In the genomic region with DNA sequence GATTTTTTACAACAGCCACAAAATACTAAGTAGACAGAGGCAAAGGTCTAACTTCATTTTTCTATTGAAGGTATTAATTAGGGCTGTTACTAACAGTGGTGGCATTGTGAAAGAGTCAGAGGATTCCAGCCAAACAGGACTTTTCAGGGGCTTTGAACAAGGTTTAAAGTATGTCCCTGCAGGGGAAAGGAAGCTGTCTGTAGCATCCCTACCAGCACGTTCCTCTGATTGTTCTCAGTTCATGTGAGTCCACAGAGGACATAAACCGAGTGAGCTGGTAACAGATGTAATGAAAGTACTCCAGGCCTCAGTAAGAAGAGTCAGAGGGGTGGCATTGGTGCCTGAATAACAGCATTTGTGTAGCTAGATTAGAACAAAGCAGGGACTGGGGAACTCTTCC, we compare ENCODE assay signal across 24 cellular contexts.
"Had no signal": no experiment of that assay in that cellular context is flagged by ENCODE, and none has a peak within 500 bp of the region (broad histone marks: within the 10 kb centered on the region; RNA-seq: fewer than 3 reads in every experiment).

No MANE protein-coding gene starts in this region.

- H3K27ac Mint-ChIP-seq: activated CD4-positive, alpha-beta T cell treated with anti-CD3 and anti-CD28 coated beads, Interleukin-2, amount 10 ng/mL, durations not matched to agents 7 days and 5 days; activated CD8-positive, alpha-beta memory T cell treated with anti-CD3 and anti-CD28 coated beads, Interleukin-2, amount 10 ng/mL, durations not matched to agents 7 days and 5 days; activated CD8-positive, alpha-beta T cell treated with anti-CD3 and anti-CD28 coated beads for 36 hours; activated naive CD8-positive, alpha-beta T cell treated with anti-CD3 and anti-CD28 coated beads, Interleukin-2, amount 50 U/mL, for 24 hours; activated T-helper 1 cell treated with anti-CD3 and anti-CD28 coated beads, Interleukin-12 subunit alpha, Interleukin-12 subunit beta, Interleukin-2, Interleukin-4 antibody, amounts not matched to agents 30 ng/mL and 10 ng/mL and 1 ng/mL, durations not matched to agents 14 hours and 24 hours and 36 hours; memory B cell; nephron progenitor cell; stimulated activated memory B cell treated with anti-CD40 and anti-IgM and Interleukin-4, amounts not matched to agents 10 μg/mL and 1 μg/mL and 100 μg/mL, for 72 hours; T-helper 2 cell treated with Interferon-gamma antibody and Interleukin-4, amounts not matched to agents 5 μg/mL and 100 μg/mL, for 36 hours had no signal

- H3K27me3 ChIP-seq: esophagus muscularis mucosa, stomach, upper lobe of left lung had no signal

- H3K36me3 Mint-ChIP-seq: activated CD8-positive, alpha-beta memory T cell treated with anti-CD3 and anti-CD28 coated beads, Interleukin-2, amount 10 ng/mL, durations not matched to agents 7 days and 5 days; memory B cell; stimulated activated memory B cell treated with anti-CD40 and anti-IgM and Interleukin-4, amounts not matched to agents 10 μg/mL and 1 μg/mL and 100 μg/mL, for 72 hours had no signal

- H3K9me3 ChIP-seq: esophagus muscularis mucosa, stomach, upper lobe of left lung had no signal

- H3K9me3 Mint-ChIP-seq: activated CD4-positive, alpha-beta T cell treated with anti-CD3 and anti-CD28 coated beads, Interleukin-2, amount 10 ng/mL, durations not matched to agents 7 days and 5 days; activated CD8-positive, alpha-beta T cell treated with anti-CD3 and anti-CD28 coated beads for 36 hours; activated naive CD8-positive, alpha-beta T cell treated with anti-CD3 and anti-CD28 coated beads, Interleukin-2, amount 50 U/mL, for 24 hours; activated T-helper 1 cell treated with anti-CD3 and anti-CD28 coated beads, Interleukin-12 subunit alpha, Interleukin-12 subunit beta, Interleukin-2, Interleukin-4 antibody, amounts not matched to agents 30 ng/mL and 10 ng/mL and 1 ng/mL, durations not matched to agents 14 hours and 24 hours and 36 hours; memory B cell; nephron progenitor cell; stimulated activated memory B cell treated with anti-CD40 and anti-IgM and Interleukin-4, amounts not matched to agents 10 μg/mL and 1 μg/mL and 100 μg/mL, for 72 hours; T-helper 2 cell treated with Interferon-gamma antibody and Interleukin-4, amounts not matched to agents 5 μg/mL and 100 μg/mL, for 36 hours had no signal

- H3K4me2 ChIP-seq: smooth muscle cell had no signal

- H3K4me1 Mint-ChIP-seq: activated CD4-positive, alpha-beta T cell treated with anti-CD3 and anti-CD28 coated beads, Interleukin-2, amount 10 ng/mL, durations not matched to agents 7 days and 5 days; memory B cell; stimulated activated memory B cell treated with anti-CD40 and anti-IgM and Interleukin-4, amounts not matched to agents 10 μg/mL and 1 μg/mL and 100 μg/mL, for 72 hours had no signal

- H3K4me3 Mint-ChIP-seq: activated CD4-positive, alpha-beta T cell treated with anti-CD3 and anti-CD28 coated beads, Interleukin-2, amount 10 ng/mL, durations not matched to agents 7 days and 5 days; activated CD8-positive, alpha-beta memory T cell treated with anti-CD3 and anti-CD28 coated beads, Interleukin-2, amount 10 ng/mL, durations not matched to agents 7 days and 5 days; activated CD8-positive, alpha-beta T cell treated with anti-CD3 and anti-CD28 coated beads for 36 hours; activated naive CD8-positive, alpha-beta T cell treated with anti-CD3 and anti-CD28 coated beads, Interleukin-2, amount 50 U/mL, for 24 hours; activated T-helper 1 cell treated with anti-CD3 and anti-CD28 coated beads, Interleukin-12 subunit alpha, Interleukin-12 subunit beta, Interleukin-2, Interleukin-4 antibody, amounts not matched to agents 30 ng/mL and 10 ng/mL and 1 ng/mL, durations not matched to agents 14 hours and 24 hours and 36 hours; memory B cell; nephron progenitor cell; stimulated activated memory B cell treated with anti-CD40 and anti-IgM and Interleukin-4, amounts not matched to agents 10 μg/mL and 1 μg/mL and 100 μg/mL, for 72 hours; T-helper 2 cell treated with Interferon-gamma antibody and Interleukin-4, amounts not matched to agents 5 μg/mL and 100 μg/mL, for 36 hours had no signal

- DNase-seq: activated CD4-positive, alpha-beta T cell treated with anti-CD3 and anti-CD28 coated beads, Interleukin-2, amount 10 ng/mL, durations not matched to agents 7 days and 5 days; activated CD4-positive, CD25-positive, alpha-beta regulatory T cell treated with anti-CD3 and anti-CD28 coated beads, Interleukin-2, amount 50 U/mL, for 72 hours; activated CD8-positive, alpha-beta memory T cell treated with anti-CD3 and anti-CD28 coated beads, Interleukin-2, amount 10 ng/mL, durations not matched to agents 7 days and 5 days; activated CD8-positive, alpha-beta T cell treated with anti-CD3 and anti-CD28 coated beads for 36 hours; activated gamma-delta T cell; activated naive CD4-positive, alpha-beta T cell treated with anti-CD3 and anti-CD28 coated beads, Interleukin-2, amount 50 U/mL, for 16 hours; activated naive CD8-positive, alpha-beta T cell treated with anti-CD3 and anti-CD28 coated beads, Interleukin-2, amount 50 U/mL, for 24 hours; activated T-cell treated with anti-CD3 and anti-CD28 coated beads for 4 hours; effector CD8-positive, alpha-beta T cell; glutamatergic neuron; hypothalamus; left colon; nephron progenitor cell; occipital lobe; stimulated activated CD4-positive, alpha-beta T cell treated with anti-CD3 and anti-CD28 coated beads, Interleukin-15, amount 100 ng/mL, for 24 hours; stomach; upper lobe of left lung; WERI-Rb-1 had no signal

- H3K27me3 Mint-ChIP-seq: activated CD8-positive, alpha-beta T cell treated with anti-CD3 and anti-CD28 coated beads for 36 hours; activated naive CD8-positive, alpha-beta T cell treated with anti-CD3 and anti-CD28 coated beads, Interleukin-2, amount 50 U/mL, for 24 hours had no signal

- H3K4me3 ChIP-seq: esophagus muscularis mucosa, smooth muscle cell, stomach, upper lobe of left lung had no signal

- H3K27ac ChIP-seq: esophagus muscularis mucosa, upper lobe of left lung, WERI-Rb-1 had no signal

- H3K36me3 ChIP-seq: esophagus muscularis mucosa, stomach, upper lobe of left lung, WERI-Rb-1 had no signal
